Comparison of ENCODE assay signal across 25 cellular contexts in the genomic region with DNA sequence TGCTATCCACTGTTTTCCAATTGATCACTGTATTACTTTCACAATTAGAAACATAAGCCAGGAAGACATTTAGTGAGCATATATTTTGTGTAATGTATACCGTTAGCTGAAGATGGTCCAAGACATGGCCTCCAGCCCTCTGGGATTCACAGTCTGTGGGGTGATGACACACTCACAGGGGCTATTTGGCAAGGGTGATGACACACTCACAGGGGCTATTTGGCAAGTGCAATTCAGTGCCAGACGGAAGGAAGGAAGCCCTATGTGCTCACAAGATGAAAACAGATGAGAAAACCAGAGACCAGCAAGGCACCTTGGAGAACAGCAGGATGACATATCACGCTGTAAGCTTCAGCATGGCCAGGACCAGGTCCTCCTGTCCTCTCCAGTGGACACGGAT.
"Had no signal": no experiment of that assay in that cellular context is flagged by ENCODE, and none has a peak within 500 bp of the region (broad histone marks: within the 10 kb centered on the region; RNA-seq: fewer than 3 reads in every experiment).

No MANE protein-coding gene starts in this region.

- H3K4me1 ChIP-seq: left lung, lower lobe of right lung, pancreas, prostate gland, suprapubic skin, tibial artery, upper lobe of right lung had no signal

- H3K9me3 ChIP-seq: left lung, lower lobe of right lung, pancreas, prostate gland, sigmoid colon, suprapubic skin, thoracic aorta, upper lobe of right lung had no signal

- H3K27me3 ChIP-seq: pancreas had no signal

- ATAC-seq: left lung; lower lobe of right lung; naive thymus-derived CD8-positive, alpha-beta T cell; pancreas; right cardiac atrium; stimulated activated effector memory CD8-positive, alpha-beta T cell treated with anti-CD3 and anti-CD28 coated beads, Interleukin-12 subunit alpha, Interleukin-12 subunit beta, amount 100 ng/mL, for 72 hours; upper lobe of right lung had no signal

- H3K27ac ChIP-seq: left lung, lower lobe of right lung, pancreas, prostate gland, sigmoid colon, spleen, suprapubic skin, thoracic aorta, tibial artery, upper lobe of right lung had no signal

- H3K36me3 ChIP-seq: left lung, lower lobe of right lung, pancreas, prostate gland, sigmoid colon, spleen, suprapubic skin, thoracic aorta, tibial artery, upper lobe of right lung had no signal

- H3K4me3 ChIP-seq: left lung, lower lobe of right lung, pancreas, prostate gland, sigmoid colon, spleen, suprapubic skin, thoracic aorta, tibial artery, upper lobe of right lung had no signal

- DNase-seq: hypothalamus; immature natural killer cell; kidney; left colon; left lung; lower lobe of right lung; mammary epithelial cell; mesenchymal stem cell; naive thymus-derived CD8-positive, alpha-beta T cell; nucleus accumbens; pancreas; posterior cingulate gyrus; retina; right cardiac atrium; sigmoid colon; spleen; stimulated activated CD4-positive, alpha-beta T cell treated with anti-CD3 and anti-CD28 coated beads, Interleukin-4, amount 100 ng/mL, for 24 hours; stimulated activated naive CD4-positive, alpha-beta T cell; tibial artery; trophoblast cell; upper lobe of right lung had no signal
